In genomic region chr18:45212186-45213039, GRCh38 we compare ENCODE assay signal across 8 cellular contexts.
DNase-seq lines count a peak whose midpoint lies in the region; ATAC-seq and TF ChIP-seq lines count a peak whose summit lies in the region.

No MANE protein-coding gene starts in this region.

- ATAC-seq in GM19455 (IDR thresholded peaks at IDR 0.05; ENCODE audit: unreplicated experiment), result peak; percentile 99
- peak; percentile 94 for ATAC-seq in HG03469 (IDR thresholded peaks at IDR 0.05; ENCODE audit: unreplicated experiment)
- peak; percentile 94 to 97 for ATAC-seq in lower lobe of right lung

- H3K27ac Mint-ChIP-seq in CD8-positive, alpha-beta memory T cell, result peak overlapping the region in 1 of 8 donors; percentile 82

- no peaks in the 10 kb centered on the region for H3K4me1 ChIP-seq in CD8-positive, alpha-beta memory T cell (ENCODE audit: insufficient read depth, low read length)
- H3K4me1 ChIP-seq in lower lobe of right lung, result no peaks in the 10 kb centered on the region

- CTCF ChIA-PET in CD8-positive, alpha-beta memory T cell (lab: Charles Lee), result interaction anchor here (0.7 to 2.2 kb wide), 10 partner anchors 8 to 633 kb away, joined by 3 to 7 read pairs (median 4); no protein-coding TSS in a partner anchor

- H3K36me3 Mint-ChIP-seq in CD8-positive, alpha-beta memory T cell, result no peaks in the 10 kb centered on the region

- peaks cover 0 to 2% (median 0%) of the 10 kb centered on the region in 5 donors for H3K9me3 Mint-ChIP-seq in CD8-positive, alpha-beta memory T cell

- no peaks in the 10 kb centered on the region for H3K9me3 ChIP-seq in CD8-positive, alpha-beta memory T cell (ENCODE audit: low read length)
- H3K9me3 ChIP-seq in lower lobe of right lung, result no peaks in the 10 kb centered on the region

- peaks cover 6 to 8% of the 10 kb centered on the region in 2 donors for H3K27me3 Mint-ChIP-seq in CD8-positive, alpha-beta memory T cell

- no peaks in the 10 kb centered on the region for H3K27me3 ChIP-seq in CD8-positive, alpha-beta memory T cell (ENCODE audit: insufficient read depth, low read length, poor library complexity, severe bottlenecking)
- no peaks in the 10 kb centered on the region for H3K27me3 ChIP-seq in lower lobe of right lung (ENCODE audit: low read depth)

- TF ChIP-seq CTCF in lower lobe of right lung (IDR thresholded peaks at IDR 0.05), result peak; percentile 83

- POLR2A ChIA-PET in CD8-positive, alpha-beta memory T cell (lab: Charles Lee), result no interaction called here

- intact Hi-C loops in lower lobe of right lung (cut with DNase I), result no loop called here

- no peak overlapping the region for H3K4me3 Mint-ChIP-seq in CD8-positive, alpha-beta memory T cell

- no peak overlapping the region for H3K27ac ChIP-seq in CD8-positive, alpha-beta memory T cell (ENCODE audit: low read depth, low read length)
- H3K27ac ChIP-seq in lower lobe of right lung, result no peak overlapping the region

- DNase-seq in CD8-positive, alpha-beta memory T cell, result peak; percentile 14 to 80 (median 59)
- peak; percentile 50 for DNase-seq in NCI-H524 treated with DMSO at 0.1 percent for 48 hours (lab: John Stamatoyannopoulos, UW)
- DNase-seq in activated CD4-positive, alpha-beta T cell treated with anti-CD3 and anti-CD28 coated beads for 48 hours, result peak; percentile 87
- DNase-seq in dermis blood vessel endothelial cell, result peak; percentile 73
- DNase-seq in lower lobe of right lung, result peak; percentile 82
- DNase-seq in stimulated activated CD8-positive, alpha-beta memory T cell treated with anti-CD3 and anti-CD28 coated beads, Interleukin-12 subunit alpha, Interleukin-12 subunit beta, amount 100 ng/mL, for 4 hours (ENCODE audit: low read depth), result peak; percentile 17

- H3K4me3 ChIP-seq in CD8-positive, alpha-beta memory T cell (ENCODE audit: low read length), result no peak overlapping the region
- H3K4me3 ChIP-seq in lower lobe of right lung, result no peak overlapping the region

- H3K4me1 Mint-ChIP-seq in CD8-positive, alpha-beta memory T cell, result no peaks in the 10 kb centered on the region

- H3K36me3 ChIP-seq in CD8-positive, alpha-beta memory T cell (ENCODE audit: insufficient read depth, low read length), result no peaks in the 10 kb centered on the region
- H3K36me3 ChIP-seq in lower lobe of right lung, result no peaks in the 10 kb centered on the region

Comparison
In these comparisons a context has a peak if more than half of its experiments do, and no peak if none do; other contexts are left out.
1. DNase-seq: peak in every context shown above with its lines; median percentile 87 in activated CD4-positive, alpha-beta T cell treated with anti-CD3 and anti-CD28 coated beads for 48 hours; 82 in lower lobe of right lung; 73 in dermis blood vessel endothelial cell; 59 in CD8-positive, alpha-beta memory T cell; 50 in NCI-H524 treated with DMSO at 0.1 percent for 48 hours; 17 in stimulated activated CD8-positive, alpha-beta memory T cell treated with anti-CD3 and anti-CD28 coated beads, Interleukin-12 subunit alpha, Interleukin-12 subunit beta, amount 100 ng/mL, for 4 hours.